Comparison of ENCODE assay signal across 22 cellular contexts in the genomic region with DNA sequence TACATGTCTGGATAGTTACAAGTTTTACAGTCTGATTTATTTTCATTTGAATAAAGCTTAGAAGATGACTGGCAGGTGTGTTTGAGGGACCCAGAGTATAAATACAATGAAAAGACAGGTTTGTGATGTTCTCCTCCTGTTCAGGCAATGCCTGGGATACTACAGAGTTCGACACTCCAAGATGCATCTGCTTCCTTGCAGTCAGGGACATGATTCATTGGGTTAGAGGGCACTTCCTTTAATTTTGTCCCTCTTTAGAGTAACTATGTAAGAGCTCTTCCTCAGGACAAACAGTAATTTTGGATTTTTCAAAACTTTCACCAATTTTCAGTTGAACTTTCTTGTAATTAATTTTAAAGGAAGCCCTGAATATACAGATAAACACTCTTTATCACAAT.
"Had no signal": no experiment of that assay in that cellular context is flagged by ENCODE, and none has a peak within 500 bp of the region (broad histone marks: within the 10 kb centered on the region; RNA-seq: fewer than 3 reads in every experiment).

No MANE protein-coding gene starts in this region.

- H3K36me3 ChIP-seq: SJSA1 had no signal

- H3K9me3 Mint-ChIP-seq: T-cell had no signal

- FAIRE-seq: RCC 7860 had no signal

- H3K4me1 ChIP-seq: SJSA1 had no signal

- H3K27ac Mint-ChIP-seq: T-cell had no signal

- H3K27ac ChIP-seq: SJSA1 had no signal

- DNase-seq: Karpas-422, KG1, NCI-H1092, NCI-H1105 treated with DMSO at 0.1 percent for 48 hours, NCI-H1417 treated with DMSO at 0.1 percent for 48 hours, NCI-H146, NCI-H1694 treated with DMSO at 0.1 percent for 48 hours, NCI-H1930, NCI-H2081, NCI-H2107, NCI-H2227 treated with DMSO at 0.1 percent for 48 hours, NCI-H524 treated with DMSO at 0.1 percent for 48 hours, NCI-H69, NCI-H774, Right ventricle myocardium superior, RPMI8226, SIG-M5, SK-N-SH, SW 1271, T-cell had no signal

- H3K4me3 Mint-ChIP-seq: T-cell had no signal

- H3K36me3 Mint-ChIP-seq: T-cell had no signal

- H3K4me3 ChIP-seq: SJSA1 had no signal

- H3K9me3 ChIP-seq: SJSA1, SK-N-SH had no signal

- H3K9ac ChIP-seq: SK-N-SH had no signal

- H3K4me1 Mint-ChIP-seq: T-cell had no signal
